ENCODE assay signal across 1 cellular context in genomic region chr6:34688956-34689355, GRCh38.
TF ChIP-seq lines count a peak whose summit lies in the region.

No MANE protein-coding gene starts in this region.

TF ChIP-seq in HepG2, 621 proteins besides CTCF, POLR2A, EP300 and RAD21:
- TF ChIP-seq ARID5B (CRISPR knock-in tag; IDR thresholded peaks at IDR 0.05) (peak; percentile 42; the same call in 1 of the 2 replicates), RFX3 (CRISPR knock-in tag; IDR thresholded peaks at IDR 0.05) (no peak), POGZ (CRISPR knock-in tag; IDR thresholded peaks at IDR 0.05) (peak; percentile 42; the same call in 1 of the 2 replicates), CEBPG (CRISPR knock-in tag; IDR thresholded peaks at IDR 0.05) (0 out of 2 replicates have a peak, but pooled peaks have one; percentile 31), ZBTB39 (CRISPR knock-in tag; IDR thresholded peaks at IDR 0.05) (0 out of 2 replicates have a peak, but pooled peaks have one; percentile 43), ZFYVE20 (CRISPR knock-in tag; IDR thresholded peaks at IDR 0.05; ENCODE audit: borderline replicate concordance, low read depth) (no peak), FOXM1 (CRISPR knock-in tag; IDR thresholded peaks at IDR 0.05) (no peak), CEBPB (IDR thresholded peaks at IDR 0.05; ENCODE audit: borderline replicate concordance, low read depth, low read length) (peak; percentile 65), RELA (CRISPR knock-in tag; IDR thresholded peaks at IDR 0.05) (no peak), ZNF607 (CRISPR knock-in tag; IDR thresholded peaks at IDR 0.05; ENCODE audit: borderline replicate concordance) (no peak), ZNF7 (CRISPR knock-in tag; IDR thresholded peaks at IDR 0.05) (no peak), FOXP1 (IDR thresholded peaks at IDR 0.05) (no peak), FOXP1 (CRISPR knock-in tag; IDR thresholded peaks at IDR 0.05) (0 out of 2 replicates have a peak, but pooled peaks have one; percentile 14), ZNF3 (CRISPR knock-in tag; IDR thresholded peaks at IDR 0.05) (peak; percentile 82; the same call in 1 of the 2 replicates), LCORL (IDR thresholded peaks at IDR 0.05) (no peak), LCORL (CRISPR knock-in tag; IDR thresholded peaks at IDR 0.05) (0 out of 2 replicates have a peak, but pooled peaks have one; percentile 26), RARA (CRISPR knock-in tag; IDR thresholded peaks at IDR 0.05) (peak; percentile 57), SALL2 (CRISPR knock-in tag; IDR thresholded peaks at IDR 0.05) (no peak), RXRB (CRISPR knock-in tag; IDR thresholded peaks at IDR 0.05; ENCODE audit: borderline replicate concordance) (0 out of 2 replicates have a peak, but pooled peaks have one; percentile 21), ZFP1 (CRISPR knock-in tag; IDR thresholded peaks at IDR 0.05) (no peak), MYC (CRISPR knock-in tag; IDR thresholded peaks at IDR 0.05; ENCODE audit: borderline replicate concordance) (no peak), ONECUT2 (CRISPR knock-in tag; IDR thresholded peaks at IDR 0.05) (no peak), FUBP1 (CRISPR knock-in tag; IDR thresholded peaks at IDR 0.05; ENCODE audit: borderline replicate concordance) (no peak), FIP1L1 (IDR thresholded peaks at IDR 0.05; ENCODE audit: borderline replicate concordance, insufficient read depth, low read depth, low read length) (no peak), GLMP (CRISPR knock-in tag; IDR thresholded peaks at IDR 0.05; ENCODE audit: borderline replicate concordance) (no peak), KDM3A (CRISPR knock-in tag; IDR thresholded peaks at IDR 0.05; ENCODE audit: low read depth) (no peak), ZNF441 (CRISPR knock-in tag; IDR thresholded peaks at IDR 0.05; ENCODE audit: borderline replicate concordance) (no peak), SMAD3 (CRISPR knock-in tag; IDR thresholded peaks at IDR 0.05) (no peak), ZNF788 (CRISPR knock-in tag; IDR thresholded peaks at IDR 0.05; ENCODE audit: borderline replicate concordance) (no peak), FOXA3 (CRISPR knock-in tag; IDR thresholded peaks at IDR 0.05) (peak; percentile 49; the same call in 1 of the 2 replicates), ZNF121 (CRISPR knock-in tag; IDR thresholded peaks at IDR 0.05) (peak; percentile 82), FOXO1 (CRISPR knock-in tag; IDR thresholded peaks at IDR 0.05) (peak; percentile 46), XRCC5 (optimal IDR thresholded peaks at IDR 0.05; ENCODE audit: low read length) (no peak), GATAD2A (CRISPR knock-in tag; IDR thresholded peaks at IDR 0.05) (peak; percentile 55), HNF4A (CRISPR knock-in tag; IDR thresholded peaks at IDR 0.05) (peak; percentile 22; the same call in 1 of the 2 replicates), ZBTB7A (CRISPR knock-in tag; IDR thresholded peaks at IDR 0.05) (no peak), AFF4 (CRISPR knock-in tag; IDR thresholded peaks at IDR 0.05) (no peak), NR2F6 (IDR thresholded peaks at IDR 0.05) (no peak; the same call in 1 of the 2 replicates), NR2F6 (CRISPR knock-in tag; IDR thresholded peaks at IDR 0.05) (peak; percentile 22; the same call in 1 of the 2 replicates), ZNF737 (CRISPR knock-in tag; IDR thresholded peaks at IDR 0.05; ENCODE audit: borderline replicate concordance) (no peak), TCF7 (IDR thresholded peaks at IDR 0.05; ENCODE audit: low read depth) (no peak), HES4 (CRISPR knock-in tag; IDR thresholded peaks at IDR 0.05; ENCODE audit: borderline replicate concordance) (no peak), ZMYM4 (CRISPR knock-in tag; IDR thresholded peaks at IDR 0.05) (peak; percentile 44; the same call in 1 of the 2 replicates), ZBTB33 (CRISPR knock-in tag; IDR thresholded peaks at IDR 0.05) (peak; percentile 95), SOX6 (IDR thresholded peaks at IDR 0.05) (no peak), SOX6 (CRISPR knock-in tag; IDR thresholded peaks at IDR 0.05) (0 out of 2 replicates have a peak, but pooled peaks have one; percentile 16)
TF ChIP-seq in HepG2: peak in this region for 19.
